In genomic region chr17:81702934-81703746, GRCh38 we compare ENCODE assay signal across 8 cellular contexts. TPM values are rescaled to one million over a fixed set of nuclear protein-coding genes. Genes with fewer than 3 reads are reported as not detected.
DNase-seq lines count a peak whose midpoint lies in the region; ATAC-seq, FAIRE-seq and TF ChIP-seq lines count a peak whose summit lies in the region.

TSS of gene MRPL12 (plus strand) at chr17:81703367. CDS start at chr17:81703502, 135 bp downstream.

- H3K56ac ChIP-seq in IMR-90 (ENCODE audit: extremely low read depth, insufficient read depth, low read length) = peak within 1 kb of the TSS; percentile 74

- peak within 1 kb of the TSS; percentile 50; the same call in 1 of the 2 replicates for H4K91ac ChIP-seq in IMR-90 (ENCODE audit: insufficient read depth, low read depth, low read length)

- peak within 1 kb of the TSS; percentile 86 for H3K27ac ChIP-seq in IMR-90 (ENCODE audit: insufficient read depth, low read length)
- H3K27ac ChIP-seq in OCI-LY7 (ENCODE audit: low read depth, low read length, poor library complexity, severe bottlenecking) = peak within 1 kb of the TSS; percentile 80

- ATAC-seq in GM21447 (IDR thresholded peaks at IDR 0.05; ENCODE audit: unreplicated experiment) (peak; percentile 75), IMR-90 (ENCODE audit: low read depth) (peak; percentile 93)

- H2BK20ac ChIP-seq in IMR-90 (ENCODE audit: low read depth, low read length) = no peak within 1 kb of the TSS

- POLR2A ChIA-PET in IMR-90 (lab: Charles Lee; ENCODE audit: unreplicated experiment) (interaction anchor here (0.5 to 0.6 kb wide), 3 partner anchors 14 to 840 kb away, joined by 4 to 9 read pairs (median 5); no protein-coding TSS in a partner anchor), OCI-LY7 (lab: Charles Lee) (interaction anchor here (0.6 to 1.9 kb wide), 7 partner anchors 8 to 190 kb away, joined by 3 to 12 read pairs (median 6); partner anchors contain the start of genes ARL16 and HGS)

- BruUV-seq in IMR-90 (replicated peaks; lab: Mats Ljungman, UMichigan) (no TSS peak), OCI-LY7 (replicated peaks; lab: Mats Ljungman, UMichigan) (no TSS peak)

- no peak within 1 kb of the TSS for H3K18ac ChIP-seq in IMR-90 (ENCODE audit: low read depth, low read length)

- no peak within 1 kb of the TSS for H2BK120ac ChIP-seq in IMR-90 (ENCODE audit: low read depth, low read length)

- H3K9ac ChIP-seq in IMR-90 (ENCODE audit: low read depth, low read length) = peak within 1 kb of the TSS; percentile 87

- no peaks in the 10 kb centered on the region for H3K27me3 ChIP-seq in IMR-90 (ENCODE audit: control insufficient read depth, insufficient read depth, low read length)

- H2AK9ac ChIP-seq in IMR-90 (replicated peaks; ENCODE audit: low read depth, low read length, poor library complexity) = peak within 1 kb of the TSS; percentile 75

- in situ Hi-C loops in IMR-90 (cut with MboI; ENCODE audit: low sequenced_read_pairs) = no loop called here

- DNase-seq in D721Med (ENCODE audit: insufficient read length, low spot score) = peak; percentile 98
- DNase-seq in IMR-90 = peak; percentile 89
- DNase-seq in OCI-LY7 (ENCODE audit: low spot score) = peak; percentile 99
- DNase-seq in activated T-cell treated with anti-CD3 and anti-CD28 coated beads for 4 hours = peak; percentile 81
- DNase-seq in epithelial cell of proximal tubule (ENCODE audit: low read depth) = no peak
- peak; percentile 94 for DNase-seq in mucosa of gallbladder (ENCODE audit: low spot score)
- peak; percentile 90 for DNase-seq in stimulated activated CD8-positive, alpha-beta memory T cell treated with anti-CD3 and anti-CD28 coated beads, Interleukin-4, amount 100 ng/mL, for 24 hours (ENCODE audit: low read depth)

- dilution Hi-C loops in IMR-90 (cut with HindIII; ENCODE audit: low sequenced_read_pairs, unreplicated experiment) = no loop called here

- no peak for TF ChIP-seq RAD21 in IMR-90 (IDR thresholded peaks at IDR 0.05; ENCODE audit: low read length)

- no peak within 1 kb of the TSS for H2BK15ac ChIP-seq in IMR-90 (ENCODE audit: low read depth, low read length)

- 1% methylated on average over 62 of the region's 102 CpGs; no CpG with 5 or more reads in 1 of the 2 experiments for WGBS in IMR-90 (ENCODE audit: extremely low coverage in 2 of 2, insufficient read length in 1 of 2), 2 experiments

- no peaks in the 10 kb centered on the region for H3K9me2 ChIP-seq in OCI-LY7 (ENCODE audit: insufficient read depth, low read length)

- H3K4me1 ChIP-seq in IMR-90 (ENCODE audit: control insufficient read depth, insufficient read depth, low read length) (peaks cover 7% of the 10 kb centered on the region), OCI-LY7 (ENCODE audit: insufficient read depth, low read length, poor library complexity, severe bottlenecking) (peaks cover 23% of the 10 kb centered on the region)

- H3K9me1 ChIP-seq in IMR-90 (ENCODE audit: insufficient read depth, low read length) = no peaks in the 10 kb centered on the region

- H3K14ac ChIP-seq in IMR-90 (replicated peaks; ENCODE audit: low read depth, low read length) = peak within 1 kb of the TSS; percentile 90

- H3K4me2 ChIP-seq in IMR-90 (ENCODE audit: low read depth, low read length) (peak within 1 kb of the TSS; percentile 87), OCI-LY7 (ENCODE audit: low read length) (peak within 1 kb of the TSS; percentile 92)

- H4K8ac ChIP-seq in IMR-90 (ENCODE audit: low read depth in 2 of 2, low read length in 2 of 2) = peak within 1 kb of the TSS; percentile 60 to 96

- CTCF ChIA-PET in IMR-90 (lab: Yijun Ruan, JAX) (no interaction called here), OCI-LY7 (lab: Charles Lee; ENCODE audit: unreplicated experiment) (interaction anchor here (0.6 kb wide), 1 partner anchor 225 kb away, joined by 4 read pairs; the partner anchor contains the start of gene MAFG)

- peak within 1 kb of the TSS; percentile 54 for H3K23ac ChIP-seq in IMR-90 (ENCODE audit: low read depth, low read length)

- intact Hi-C loops in IMR-90 (cut with micrococcal nuclease) = no loop called here
- intact Hi-C loops in OCI-LY7 (cut with micrococcal nuclease; ENCODE audit: unreplicated experiment) = loop anchor here (1.0 kb wide), 2 partner anchors 8 to 20 kb away; partner anchors contain the start of gene ARL16

- no peaks in the 10 kb centered on the region for H3K9me3 ChIP-seq in IMR-90 (ENCODE audit: control insufficient read depth, insufficient read depth, low read length)
- no peaks in the 10 kb centered on the region for H3K9me3 ChIP-seq in OCI-LY7 (ENCODE audit: low read length)

- H2BK5ac ChIP-seq in IMR-90 (ENCODE audit: low read depth, low read length, poor library complexity, severe bottlenecking) = peak within 1 kb of the TSS; percentile 69

- H2AFZ ChIP-seq in IMR-90 (replicated peaks; ENCODE audit: low read length, poor library complexity) (peak within 1 kb of the TSS; percentile 93), OCI-LY7 (ENCODE audit: low read length) (peak within 1 kb of the TSS; percentile 3; the same call in 1 of the 2 replicates)

- peak within 1 kb of the TSS; percentile 87 for H2AK5ac ChIP-seq in IMR-90 (ENCODE audit: low read depth, low read length)

- peaks cover 37% of the 10 kb centered on the region for H4K20me1 ChIP-seq in IMR-90 (ENCODE audit: insufficient read depth, low read length)
- peaks cover 12% of the 10 kb centered on the region; the same call in 1 of the 2 replicates for H4K20me1 ChIP-seq in OCI-LY7 (ENCODE audit: insufficient read depth, low read length)

- TF ChIP-seq POLR2A in IMR-90 (IDR thresholded peaks at IDR 0.05; ENCODE audit: low read depth, low read length) = peak; percentile 83

- TF ChIP-seq CTCF in D721Med (IDR thresholded peaks at IDR 0.05; ENCODE audit: insufficient read depth, missing control alignments) (peak; percentile 3), IMR-90 (conservative IDR thresholded peaks at IDR 0.05; ENCODE audit: low read depth, low read length) (no peak), OCI-LY7 (conservative IDR thresholded peaks at IDR 0.05; ENCODE audit: low read length) (no peak), epithelial cell of proximal tubule (conservative IDR thresholded peaks at IDR 0.05; ENCODE audit: low read depth, low read length) (no peak)

- FAIRE-seq in D721Med (lab: Jason Lieb, UNC) = no peak

- peaks cover 68% of the 10 kb centered on the region for H3K79me2 ChIP-seq in OCI-LY7 (ENCODE audit: insufficient read depth, low read depth, low read length)

- H3K4me3 ChIP-seq in IMR-90 (ENCODE audit: insufficient read depth, low read depth, low read length) = peak within 1 kb of the TSS; percentile 79
- H3K4me3 ChIP-seq in OCI-LY7 (ENCODE audit: low read depth, low read length, poor library complexity, severe bottlenecking) = peak within 1 kb of the TSS; percentile 92
- peak within 1 kb of the TSS; percentile 96 for H3K4me3 ChIP-seq in epithelial cell of proximal tubule (ENCODE audit: low read depth, low read length)

- peak within 1 kb of the TSS; percentile 77 for H3K4ac ChIP-seq in IMR-90 (ENCODE audit: low read depth, low read length)

- H3K36me3 ChIP-seq in IMR-90 (ENCODE audit: control insufficient read depth, insufficient read depth, low read length) (peaks cover 30% of the 10 kb centered on the region), OCI-LY7 (ENCODE audit: insufficient read depth, low read length) (peaks cover 91% of the 10 kb centered on the region)

- peak within 1 kb of the TSS; percentile 62 for H4K5ac ChIP-seq in IMR-90 (ENCODE audit: low read depth, low read length)

- H3K79me1 ChIP-seq in IMR-90 (ENCODE audit: low read depth in 1 of 2, low read length in 2 of 2) = peaks cover 15 to 57% of the 10 kb centered on the region in 2 experiments

TF ChIP-seq in IMR-90, 13 proteins besides CTCF, POLR2A, EP300 and RAD21:
- TF ChIP-seq FOS (IDR thresholded peaks at IDR 0.05; ENCODE audit: low read depth, low read length) = peak; percentile 10; the same call in 1 of the 2 replicates
- peak; percentile 1; the same call in 1 of the 2 replicates for TF ChIP-seq USF2 (IDR thresholded peaks at IDR 0.05; ENCODE audit: low read depth, low read length)
- TF ChIP-seq SMC3 (IDR thresholded peaks at IDR 0.05; ENCODE audit: low read depth, low read length) = no peak
- TF ChIP-seq ELK1 (IDR thresholded peaks at IDR 0.05; ENCODE audit: borderline replicate concordance, low read depth, low read length) = 0 out of 2 replicates have a peak, but pooled peaks have one; percentile 3
- TF ChIP-seq MAZ (IDR thresholded peaks at IDR 0.05; ENCODE audit: borderline replicate concordance, low read depth, low read length) = peak; percentile 21; the same call in 1 of the 2 replicates
- TF ChIP-seq CEBPB (IDR thresholded peaks at IDR 0.05; ENCODE audit: low read depth, low read length) = no peak
- TF ChIP-seq NFE2L2 (IDR thresholded peaks at IDR 0.05; ENCODE audit: low read depth, low read length) = no peak
- TF ChIP-seq RFX5 (IDR thresholded peaks at IDR 0.05; ENCODE audit: low read depth, low read length) = no peak
- TF ChIP-seq MXI1 (IDR thresholded peaks at IDR 0.05; ENCODE audit: borderline replicate concordance, low read depth, low read length) = peak; percentile 69; the same call in 1 of the 2 replicates
- no peak for TF ChIP-seq MAFK (IDR thresholded peaks at IDR 0.05; ENCODE audit: low read depth, low read length)
- TF ChIP-seq RCOR1 (IDR thresholded peaks at IDR 0.05; ENCODE audit: insufficient replicate concordance, low read length) = no peak

RNA-seq across cellular contexts. Expression of gene MRPL12, which starts in this region (rescaled TPM):
- total RNA-seq in IMR-90 (2012; rRNA removed) (17.2 and 17.5 TPM in 2 replicates), OCI-LY7 (2022) (143 and 189 TPM in 2 replicates), epithelial cell of proximal tubule (127 and 218 TPM in 2 replicates), mucosa of gallbladder (48.6 TPM)
- polyA plus RNA-seq in IMR-90 (2012; rRNA removed) = 111 and 127 TPM in 2 replicates
- 140 and 156 TPM in 2 replicates for polyA plus RNA-seq in IMR-90 (2012; cell fraction: cytosol; rRNA removed)
- 32.1 and 54.9 TPM in 2 replicates for polyA plus RNA-seq in IMR-90 (2012; cell fraction: nucleus; rRNA removed; ENCODE audit: low replicate concordance)
- 49.8 and 67.2 TPM in 2 replicates for total RNA-seq in OCI-LY7 (2014; rRNA removed; shearing (Covaris generic))
